ENCODE assay signal across 1 cellular context in the genomic region with DNA sequence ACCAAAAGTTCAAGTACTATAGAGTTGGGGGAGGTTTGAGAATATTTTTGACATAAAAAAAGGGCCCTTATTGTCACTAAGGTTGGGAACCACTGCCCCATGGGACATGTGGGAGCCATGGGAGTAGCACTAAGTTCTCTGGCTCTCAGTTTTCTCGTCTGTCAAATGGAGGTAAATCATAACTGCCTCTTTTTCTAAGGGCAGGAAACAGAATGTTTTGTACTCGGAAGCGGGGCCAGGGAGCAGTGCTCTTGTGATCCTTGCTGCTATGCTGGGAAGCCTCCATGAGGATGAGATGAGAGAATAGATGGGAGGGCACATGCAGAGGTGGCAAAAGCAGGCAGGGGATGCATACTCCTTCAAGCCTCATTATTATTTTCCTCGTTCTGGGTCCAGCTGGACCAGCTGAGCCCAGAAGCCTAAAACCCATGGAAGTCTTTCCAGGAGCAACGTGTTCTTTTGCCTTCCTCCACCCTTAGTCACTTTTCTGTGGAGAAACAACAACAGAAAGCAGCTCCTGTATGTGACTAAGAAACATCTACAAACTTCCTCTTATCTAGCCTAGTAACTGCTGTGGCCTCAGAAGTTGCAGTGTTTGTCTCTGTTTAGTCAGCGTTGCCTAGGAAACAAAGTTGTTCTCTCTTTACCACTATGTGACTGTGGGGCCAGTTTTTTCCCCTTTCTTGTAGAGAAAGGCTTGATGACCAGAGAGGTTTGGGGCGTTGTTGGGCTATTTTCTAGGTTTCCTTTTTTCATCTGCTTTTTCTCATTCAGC.
TF ChIP-seq lines count a peak whose summit lies in the region.

No MANE protein-coding gene starts in this region.

TF ChIP-seq in HEK293, 187 proteins besides CTCF, POLR2A, EP300 and RAD21 (continued from another document):
- TF ChIP-seq GLI4 (tag by site-specific recombination; IDR thresholded peaks at IDR 0.05) (no peak), TCF7L2 (IDR thresholded peaks at IDR 0.05; ENCODE audit: borderline replicate concordance, low read depth, low read length) (peak; percentile 24; the same call in 1 of the 2 replicates)
TF ChIP-seq in HEK293: peak in this region for 7.
